ENCODE assay signal across 1 cellular context in genomic region chr1:229286099-229286766, GRCh38.
TF ChIP-seq lines count a peak whose summit lies in the region.

No MANE protein-coding gene starts in this region.

TF ChIP-seq in IMR-90, 13 proteins besides CTCF, POLR2A, EP300 and RAD21 (continued from another document):
- TF ChIP-seq NFE2L2 (IDR thresholded peaks at IDR 0.05; ENCODE audit: low read depth, low read length) (no peak), MAFK (IDR thresholded peaks at IDR 0.05; ENCODE audit: low read depth, low read length) (peak; percentile 85)
TF ChIP-seq in IMR-90: peak in this region for 1.
